Comparison of ENCODE assay signal across 18 cellular contexts in genomic region chr2:75894170-75894569, GRCh38.
A peak's percentile ranks its signal among the peaks of the same experiment; 100 is the strongest.
DNase-seq lines count a peak whose midpoint lies in the region; ATAC-seq and TF ChIP-seq lines count a peak whose summit lies in the region.
"Had no signal": no experiment of that assay in that cellular context is flagged by ENCODE, and none has a peak within 500 bp of the region (broad histone marks: within the 10 kb centered on the region; RNA-seq: fewer than 3 reads in every experiment).

No MANE protein-coding gene starts in this region.

- in situ Hi-C loops in GM13977 (cut with MboI; ENCODE audit: low pct_unique_long_range_greater_than_20kb, low sequenced_read_pairs, unreplicated experiment) (no loop called here), brain microvascular endothelial cell (cut with HindIII; ENCODE audit: low pct_ligation_motif_present, low sequenced_read_pairs) (no loop called here)

- intact Hi-C loops in aorta (cut with DNase I) = no loop called here

- WGBS in aorta, 2 donors = 51 to 81% methylated on average over 1 of the region's 1 CpG

- DNase-seq in GM13977 (ENCODE audit: low spot score) (peak; percentile 10), brain microvascular endothelial cell (no peak), GM03348 (ENCODE audit: low spot score) (no peak), aorta (no peak), DMS114 treated with DMSO at 0.1 percent for 48 hours (lab: John Stamatoyannopoulos, UW; ENCODE audit: unreplicated experiment) (no peak)
- DNase-seq: activated CD4-positive, alpha-beta T cell treated with anti-CD3 and anti-CD28 coated beads, Interleukin-2, amount 10 ng/mL, durations not matched to agents 7 days and 5 days; activated T-cell treated with anti-CD3 and anti-CD28 coated beads, Interleukin-2, amount 50 U/mL, for 4 hours; CD4-positive, CD25-positive, alpha-beta regulatory T cell; HCEC 1CT; mucosa of descending colon; NK-92 treated with Interleukin-12 subunit alpha and Interleukin-12 subunit beta, amount 100 ng/mL, for 24 hours; SHP77; stomach; T-helper 9 cell had no signal

- H3K4me3 ChIP-seq in brain microvascular endothelial cell (ENCODE audit: low read depth, low read length) = no peak overlapping the region
- H3K4me3 ChIP-seq in aorta (ENCODE audit: low read length in 2 of 2) = no peak overlapping the region
- H3K4me3 ChIP-seq: mucosa of descending colon, skin epidermis, stomach had no signal

- H3K9me3 ChIP-seq in aorta (ENCODE audit: control insufficient read depth, low read length) = no peaks in the 10 kb centered on the region
- H3K9me3 ChIP-seq: mucosa of descending colon, stomach had no signal

- H3K4me1 ChIP-seq in aorta (ENCODE audit: control insufficient read depth in 1 of 2, insufficient read depth in 2 of 2, low read length in 2 of 2) = no peaks in the 10 kb centered on the region
- H3K4me1 ChIP-seq: stomach had no signal

- TF ChIP-seq CTCF in GM13977 (IDR thresholded peaks at IDR 0.05; ENCODE audit: extremely low read depth, insufficient read depth, missing control alignments) (no peak), brain microvascular endothelial cell (IDR thresholded peaks at IDR 0.05; ENCODE audit: low read depth, low read length, missing control alignments) (no peak)

- H3K36me3 ChIP-seq in brain microvascular endothelial cell (replicated peaks) (no peaks in the 10 kb centered on the region), aorta (ENCODE audit: control insufficient read depth in 1 of 2, insufficient read depth in 2 of 2, low read length in 1 of 2) (no peaks in the 10 kb centered on the region)
- H3K36me3 ChIP-seq: stomach had no signal

- peak; percentile 44 for ATAC-seq in GM19372 (IDR thresholded peaks at IDR 0.05; ENCODE audit: low read depth, unreplicated experiment)
- peak; percentile 70 for ATAC-seq in HG02678 (IDR thresholded peaks at IDR 0.05; ENCODE audit: unreplicated experiment)
- peak; percentile 89 for ATAC-seq in HG03342 (IDR thresholded peaks at IDR 0.05; ENCODE audit: unreplicated experiment)
- no peak for ATAC-seq in aorta (ENCODE audit: low FRiP score)
- ATAC-seq: activated T-cell treated with anti-CD3 and anti-CD28 coated beads, Interleukin-2, amount 50 U/mL, for 4 hours; mucosa of descending colon had no signal

- no peak overlapping the region for H3K27ac ChIP-seq in brain microvascular endothelial cell
- H3K27ac ChIP-seq in aorta (ENCODE audit: low read depth in 1 of 2, low read length in 2 of 2) = no peak overlapping the region
- H3K27ac ChIP-seq: skin epidermis, stomach had no signal

- H3K27me3 ChIP-seq in brain microvascular endothelial cell (replicated peaks) (no peaks in the 10 kb centered on the region), aorta (ENCODE audit: control insufficient read depth in 1 of 2, insufficient read depth in 2 of 2, low read length in 1 of 2) (no peaks in the 10 kb centered on the region)
- H3K27me3 ChIP-seq: stomach had no signal
